Comparison of ENCODE assay signal across 25 cellular contexts in genomic region chr1:166811691-166812090, GRCh38. TPM values are rescaled to one million over a fixed set of nuclear protein-coding genes. Genes with fewer than 3 reads are reported as not detected.
DNase-seq lines count a peak whose midpoint lies in the region; ATAC-seq and TF ChIP-seq lines count a peak whose summit lies in the region.
"Had no signal": no experiment of that assay in that cellular context is flagged by ENCODE, and none has a peak within 500 bp of the region (broad histone marks: within the 10 kb centered on the region; RNA-seq: fewer than 3 reads in every experiment).

No MANE protein-coding gene starts in this region.

- H3K4me2 ChIP-seq in GM23248 (ENCODE audit: unreplicated experiment), result no peak overlapping the region
- H3K4me2 ChIP-seq: BLaER1 treated with 17β-estradiol and CSF1 and Interleukin-3, amounts not matched to agents 10 nM and 100 nM had no signal

- no peaks in the 10 kb centered on the region for H3K79me2 ChIP-seq in GM23248 (ENCODE audit: insufficient read depth)

- 0 to 14% methylated on average over 2 of the region's 2 CpGs for WGBS in GM23248 (ENCODE audit: low coverage in 1 of 2, low lambda C conversion rate in 2 of 2, missing lambda C conversion rate in 2 of 2), 2 experiments

- H3K27me3 ChIP-seq in GM23248 (replicated peaks; ENCODE audit: insufficient read depth), result no peaks in the 10 kb centered on the region; the same call in 1 of the 2 replicates
- H3K27me3 ChIP-seq: BLaER1 treated with 17β-estradiol and CSF1 and Interleukin-3, amounts not matched to agents 10 nM and 100 nM; testis had no signal

- TF ChIP-seq CTCF in AG09309 (IDR thresholded peaks at IDR 0.05; ENCODE audit: control insufficient read depth, insufficient read depth, low read depth, low read length, missing control alignments) (no peak), astrocyte of the spinal cord (IDR thresholded peaks at IDR 0.05; ENCODE audit: low read depth, low read length) (no peak), fibroblast of the aortic adventitia (IDR thresholded peaks at IDR 0.05; ENCODE audit: insufficient read depth, low read length) (no peak)

- ATAC-seq in Right ventricle myocardium inferior, result no peak
- ATAC-seq: activated CD4-positive, CD25-positive, alpha-beta regulatory T cell treated with anti-CD3 and anti-CD28 coated beads, Interleukin-2, amount 50 U/mL, for 24 hours; effector memory CD8-positive, alpha-beta T cell; right cardiac atrium had no signal

- H3K4me1 ChIP-seq in GM23248 (ENCODE audit: insufficient read depth), result peaks cover 14% of the 10 kb centered on the region
- H3K4me1 ChIP-seq: BLaER1 treated with 17β-estradiol and CSF1 and Interleukin-3, amounts not matched to agents 10 nM and 100 nM; testis had no signal

- H3K27ac ChIP-seq in GM23248, result no peak overlapping the region
- H3K27ac ChIP-seq: BLaER1 treated with 17β-estradiol and CSF1 and Interleukin-3, amounts not matched to agents 10 nM and 100 nM; SK-N-MC; testis had no signal

- DNase-seq in AG09309 (ENCODE audit: low read depth) (peak; percentile 10), GM23248 (peak; percentile 72), astrocyte of the spinal cord (ENCODE audit: low read depth, low spot score) (peak; percentile 61), fibroblast of the aortic adventitia (ENCODE audit: low read depth) (peak; percentile 27), Right ventricle myocardium inferior (ENCODE audit: missing footprints) (no peak), NCI-H1436 (lab: John Stamatoyannopoulos, UW) (no peak), HK-2 (ENCODE audit: unreplicated experiment) (no peak)
- DNase-seq in activated T-cell treated with anti-CD3 and anti-CD28 coated beads, Interleukin-2, amount 50 U/mL, for 48 hours, result no peak
- DNase-seq: activated CD4-positive, alpha-beta T cell treated with anti-CD3 and anti-CD28 coated beads, Interleukin-2, amount 50 U/mL, for 4 hours; activated naive CD4-positive, alpha-beta T cell treated with anti-CD3 and anti-CD28 coated beads, Interleukin-2, amount 10 ng/mL, durations not matched to agents 7 days and 5 days; amniotic stem cell; cortex of kidney; effector memory CD8-positive, alpha-beta T cell; KBM-7; NCI-H1105; NCI-H187 treated with DMSO at 0.1 percent for 48 hours; NCI-H524; posterior cingulate gyrus; right cardiac atrium; stimulated activated CD4-positive, alpha-beta T cell treated with anti-CD3 and anti-CD28 coated beads, Interleukin-1b, Interleukin-23, amount 100 ng/mL, for 48 hours; stimulated activated naive CD4-positive, alpha-beta T cell treated with Interleukin-2 at 50 U/mL for 16 hours; testis had no signal

- intact Hi-C loops in Right ventricle myocardium inferior (cut with DNase I), result no loop called here

- no peaks in the 10 kb centered on the region for H3K9me3 ChIP-seq in GM23248 (ENCODE audit: low read depth)
- H3K9me3 ChIP-seq: testis had no signal

- H2AFZ ChIP-seq in GM23248, result no peak overlapping the region

- H3K36me3 ChIP-seq in GM23248 (ENCODE audit: low read depth), result no peaks in the 10 kb centered on the region
- H3K36me3 ChIP-seq: BLaER1 treated with 17β-estradiol and CSF1 and Interleukin-3, amounts not matched to agents 10 nM and 100 nM had no signal

- no peaks in the 10 kb centered on the region for H3F3A ChIP-seq in GM23248 (ENCODE audit: insufficient read depth)

- no peak overlapping the region for H3K4me3 ChIP-seq in AG09309 (ENCODE audit: control insufficient read depth, low read depth, low read length)
- no peak overlapping the region for H3K4me3 ChIP-seq in GM23248
- no peak overlapping the region for H3K4me3 ChIP-seq in astrocyte of the spinal cord (ENCODE audit: low read depth, low read length)
- no peak overlapping the region for H3K4me3 ChIP-seq in fibroblast of the aortic adventitia (ENCODE audit: low read depth, low read length)
- H3K4me3 ChIP-seq: BLaER1 treated with 17β-estradiol and CSF1 and Interleukin-3, amounts not matched to agents 10 nM and 100 nM; SK-N-MC; testis had no signal

- H3K9me2 ChIP-seq in GM23248 (ENCODE audit: insufficient read depth), result no peaks in the 10 kb centered on the region

- in situ Hi-C loops in GM23248 (cut with MboI), result no loop called here
- in situ Hi-C loops in astrocyte of the spinal cord (cut with HindIII; ENCODE audit: low sequenced_read_pairs), result no loop called here

- no peaks in the 10 kb centered on the region for H4K20me1 ChIP-seq in GM23248 (ENCODE audit: insufficient read depth)
- H4K20me1 ChIP-seq: BLaER1 treated with 17β-estradiol and CSF1 and Interleukin-3, amounts not matched to agents 10 nM and 100 nM had no signal

- H3K9ac ChIP-seq in GM23248, result no peak overlapping the region
- H3K9ac ChIP-seq: BLaER1 treated with 17β-estradiol and CSF1 and Interleukin-3, amounts not matched to agents 10 nM and 100 nM had no signal

RNA-seq across cellular contexts. Expression of gene POGK, which starts 27.6 kb away (rescaled TPM):
- total RNA-seq in GM23248 (2014; rRNA removed; shearing (Covaris generic)), result 25.5 and 26.9 TPM in 2 replicates
- 10.6 and 11.1 TPM in 2 replicates for polyA plus RNA-seq in GM23248 (2016; fragmentation: Nextera tagmentation; extraction: Ambion mirVana)
- total RNA-seq in fibroblast of the aortic adventitia (ENCODE audit: low replicate concordance), result 18.5 and 28.8 TPM in 2 replicates
- total RNA-seq in Right ventricle myocardium inferior, result 16.5 TPM

Comparison
In these comparisons a context has a peak if more than half of its experiments do, and no peak if none do; other contexts are left out.
1. DNase-seq: peak in AG09309 (single experiment), GM23248 (single experiment), astrocyte of the spinal cord (single experiment) and fibroblast of the aortic adventitia (single experiment); none in Right ventricle myocardium inferior (single experiment), NCI-H1436 (single experiment), HK-2 (single experiment) and activated T-cell treated with anti-CD3 and anti-CD28 coated beads, Interleukin-2, amount 50 U/mL, for 48 hours (0 of 2).